Comparison of ENCODE assay signal across 23 cellular contexts in the genomic region with DNA sequence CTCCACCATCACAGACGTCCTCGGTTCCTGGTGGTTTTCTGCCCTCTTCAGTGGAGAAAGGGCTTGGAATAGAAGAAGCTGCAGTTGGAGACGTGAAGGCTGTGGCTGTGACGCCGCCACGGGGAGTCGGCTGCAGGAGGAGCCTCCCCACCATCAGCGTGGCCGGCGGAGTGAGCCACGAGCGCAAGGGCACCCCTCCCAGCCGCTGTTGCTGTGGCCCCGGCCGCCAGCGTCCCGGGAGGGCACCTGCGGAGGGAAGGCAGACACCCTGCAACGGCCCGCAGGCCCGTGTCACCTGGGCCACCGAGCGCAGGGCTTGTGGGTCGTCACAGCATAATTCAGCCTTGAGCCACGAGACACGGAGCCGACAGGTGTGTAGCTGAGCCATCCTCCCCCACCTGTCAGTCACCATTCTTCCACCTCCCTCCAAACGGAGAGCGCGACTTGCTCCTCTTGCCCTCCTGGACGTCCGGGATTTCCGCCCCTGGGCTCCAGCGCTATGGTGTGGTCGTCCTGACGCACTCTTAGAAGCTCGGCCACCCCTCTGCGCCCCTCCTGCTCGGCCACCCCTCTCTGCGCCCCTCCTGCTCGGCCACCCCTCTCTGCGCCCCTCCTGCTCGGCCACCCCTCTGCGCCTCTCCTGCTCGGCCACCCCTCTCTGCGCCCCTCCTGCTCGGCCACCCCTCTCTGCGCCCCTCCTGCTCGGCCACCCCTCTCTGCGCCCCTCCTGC.
"Had no signal": no experiment of that assay in that cellular context is flagged by ENCODE, and none has a peak within 500 bp of the region (broad histone marks: within the 10 kb centered on the region; RNA-seq: fewer than 3 reads in every experiment).

No MANE protein-coding gene starts in this region.

- H3K9me3 ChIP-seq: SK-N-SH had no signal

- H3K9ac ChIP-seq: SK-N-SH had no signal

- DNase-seq: KBM-7, MV-4-11, NCI-H1092, NCI-H1105 treated with DMSO at 0.1 percent for 48 hours, NCI-H1417 treated with DMSO at 0.1 percent for 48 hours, NCI-H146, NCI-H187, NCI-H2029, NCI-H2081 treated with DMSO at 0.1 percent for 48 hours, NCI-H2171, NCI-H226, NCI-H446, NCI-H510A, NCI-H524 treated with DMSO at 0.1 percent for 48 hours, NCI-H69, NCI-H774, Right ventricle myocardium superior, RPMI8226, SK-N-SH, SW 1271 had no signal

- H3K27ac ChIP-seq: HL-60 had no signal

- FAIRE-seq: HTR-8/SVneo, RCC 7860 had no signal

- H3K4me2 ChIP-seq: SK-N-SH had no signal
